Comparison of ENCODE assay signal across 23 cellular contexts in the genomic region with DNA sequence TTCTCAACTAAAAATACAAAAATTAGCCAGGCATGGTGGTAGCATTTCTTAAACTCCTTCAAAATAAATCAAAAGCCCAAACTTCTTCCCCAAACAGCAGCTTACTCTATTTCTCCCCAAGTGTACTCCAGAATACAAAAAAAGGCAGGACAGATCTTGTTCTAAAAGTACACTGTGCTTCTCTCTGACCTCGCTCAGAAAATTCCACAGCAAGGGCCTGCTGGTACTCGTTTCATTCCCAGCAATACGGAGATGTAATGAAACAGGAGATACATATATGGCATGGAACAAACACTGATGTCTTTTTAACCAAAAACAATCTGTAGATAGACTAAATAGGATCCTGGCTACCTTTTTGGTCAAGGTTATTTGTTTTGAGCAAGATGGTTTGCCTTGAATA. TPM values are rescaled to one million over a fixed set of nuclear protein-coding genes. Genes with fewer than 3 reads are reported as not detected.
DNase-seq lines count a peak whose midpoint lies in the region; ATAC-seq, FAIRE-seq and TF ChIP-seq lines count a peak whose summit lies in the region.
"Had no signal": no experiment of that assay in that cellular context is flagged by ENCODE, and none has a peak within 500 bp of the region (broad histone marks: within the 10 kb centered on the region; RNA-seq: fewer than 3 reads in every experiment).

No MANE protein-coding gene starts in this region.

- ATAC-seq in foreskin keratinocyte (no peak), pancreas (no peak)
- ATAC-seq: CD8-positive, alpha-beta T cell had no signal

- intact Hi-C loops in mammary epithelial cell (cut with micrococcal nuclease) (no loop called here), breast epithelium (cut with DNase I; ENCODE audit: low total_unique reads) (no loop called here), pancreas (cut with DNase I) (no loop called here)

- H3K36me3 ChIP-seq in mammary epithelial cell (ENCODE audit: insufficient read depth, low read length) (no peaks in the 10 kb centered on the region), breast epithelium (no peaks in the 10 kb centered on the region), pancreas (no peaks in the 10 kb centered on the region)
- H3K36me3 ChIP-seq: BLaER1 had no signal

- peak; percentile 69 for FAIRE-seq in pancreas (lab: Jason Lieb, UNC)
- FAIRE-seq: A204.1, G401.6, GM12892, GM19239, H1 had no signal

- BruUV-seq in mammary epithelial cell (replicated peaks; lab: Mats Ljungman, UMichigan): no TSS peak

- TF ChIP-seq POLR2A in breast epithelium (IDR thresholded peaks at IDR 0.05): no peak

- DNase-seq in mammary epithelial cell (peak; percentile 45), breast epithelium (ENCODE audit: low spot score in 2 of 2) (no peak), foreskin keratinocyte (peak; percentile 28 to 51), pancreas (no peak), retina (no peak), ecto neural progenitor cell (ENCODE audit: low spot score) (no peak)
- DNase-seq: Caco-2; CD4-positive, CD25-positive, alpha-beta regulatory T cell; CD8-positive, alpha-beta T cell; DMS153; DND-41; GM23248; H7; HCEC 1CT had no signal

- no peak overlapping the region for H2AFZ ChIP-seq in mammary epithelial cell (ENCODE audit: low read depth, low read length)
- H2AFZ ChIP-seq: GM23248 had no signal

- H3K27ac ChIP-seq in mammary epithelial cell (ENCODE audit: insufficient read depth, low read depth, low read length) (no peak overlapping the region), breast epithelium (no peak overlapping the region), foreskin keratinocyte (no peak overlapping the region), pancreas (no peak overlapping the region)
- H3K27ac ChIP-seq: 22Rv1, BLaER1, C4-2B, GM23248 had no signal

- dilution Hi-C loops in mammary epithelial cell (cut with HindIII; ENCODE audit: low sequenced_read_pairs): no loop called here

- H3K9ac ChIP-seq in mammary epithelial cell (ENCODE audit: insufficient read depth, low read length): no peak overlapping the region
- H3K9ac ChIP-seq: BLaER1, GM23248 had no signal

- no peaks in the 10 kb centered on the region for H3K9me3 ChIP-seq in mammary epithelial cell (replicated peaks; ENCODE audit: insufficient read depth, low read length)
- no peaks in the 10 kb centered on the region for H3K9me3 ChIP-seq in breast epithelium
- no peaks in the 10 kb centered on the region for H3K9me3 ChIP-seq in pancreas
- H3K9me3 ChIP-seq: BLaER1, Caco-2 had no signal

- no peak for TF ChIP-seq CTCF in mammary epithelial cell (conservative IDR thresholded peaks at IDR 0.05 in 1 of 2, IDR thresholded peaks at IDR 0.05 in 1 of 2; ENCODE audit: extremely low read depth in 1 of 2, insufficient read depth in 1 of 2, low read depth in 1 of 2, low read length in 2 of 2)
- no peak for TF ChIP-seq CTCF in breast epithelium (IDR thresholded peaks at IDR 0.05)
- no peak for TF ChIP-seq CTCF in foreskin keratinocyte (conservative IDR thresholded peaks at IDR 0.05)
- TF ChIP-seq CTCF in pancreas (IDR thresholded peaks at IDR 0.05): no peak

- H3K4me1 ChIP-seq in mammary epithelial cell (ENCODE audit: insufficient read depth, low read length) (no peaks in the 10 kb centered on the region), breast epithelium (no peaks in the 10 kb centered on the region), foreskin keratinocyte (peaks cover 5% of the 10 kb centered on the region), pancreas (no peaks in the 10 kb centered on the region)
- H3K4me1 ChIP-seq: Caco-2 had no signal

- no peaks in the 10 kb centered on the region for H3K79me2 ChIP-seq in mammary epithelial cell (ENCODE audit: insufficient read depth, low read length)

- H3K4me2 ChIP-seq in mammary epithelial cell (ENCODE audit: insufficient read depth, low read depth, low read length): peak overlapping the region; percentile 15
- H3K4me2 ChIP-seq: BLaER1 had no signal

- no peaks in the 10 kb centered on the region for H4K20me1 ChIP-seq in mammary epithelial cell (ENCODE audit: insufficient read depth, low read length)
- H4K20me1 ChIP-seq: BLaER1 had no signal

- CTCF ChIA-PET in mammary epithelial cell (lab: Charles Lee; ENCODE audit: low non-redundant PET): no interaction called here

- in situ Hi-C loops in mammary epithelial cell (cut with MboI; ENCODE audit: low sequenced_read_pairs in 2 of 2): no loop called here

- H3K4me3 ChIP-seq in mammary epithelial cell (replicated peaks in 1 of 3; ENCODE audit: insufficient read depth in 1 of 3, low read depth in 2 of 3, low read length in 3 of 3) (no peak overlapping the region), breast epithelium (no peak overlapping the region), pancreas (no peak overlapping the region)
- H3K4me3 ChIP-seq: BLaER1, GM23248 had no signal

- H3K27me3 ChIP-seq in mammary epithelial cell (ENCODE audit: insufficient read depth, low read length): no peaks in the 10 kb centered on the region
- peaks cover 0 to 36% of the 10 kb centered on the region in 2 donors for H3K27me3 ChIP-seq in breast epithelium
- H3K27me3 ChIP-seq in foreskin keratinocyte: no peaks in the 10 kb centered on the region
- peaks cover 0 to 4% (median 0%) of the 10 kb centered on the region in 4 donors for H3K27me3 ChIP-seq in pancreas
- H3K27me3 ChIP-seq: BLaER1 had no signal

- WGBS in mammary epithelial cell (ENCODE audit: low coverage, missing lambda C conversion rate): 0% methylated on average over 3 of the region's 3 CpGs
- WGBS in pancreas, 2 donors: 83 to 89% methylated on average over 3 of the region's 3 CpGs

RNA-seq across cellular contexts. Expression of a gene that starts 25.2 kb away (rescaled TPM):
- total RNA-seq in mammary epithelial cell: 1 to 10 TPM; 1.0 to 5.0 TPM
- 3.2 TPM for polyA plus RNA-seq in mammary epithelial cell
- 5.1 TPM for polyA minus RNA-seq in mammary epithelial cell
- 1 to 10 TPM in 2 of 3 donors, under 1 TPM in 1; 0.48 to 2.2 (median 1.3) TPM for total RNA-seq in breast epithelium
- 3.5 and 4.2 TPM in 2 replicates for total RNA-seq in foreskin keratinocyte
- polyA plus RNA-seq in foreskin keratinocyte: 1.9 and 2.1 TPM in 2 replicates
- under 1 TPM; 0.09 to 0.84 (median 0.51) TPM for total RNA-seq in pancreas
- 1 to 10 TPM in 1 of 2 donors, under 1 TPM in 1; 0.99 to 3.6 TPM for polyA plus RNA-seq in pancreas
- total RNA-seq: B cell had no signal

RNA-seq across cellular contexts. Expression of a gene that starts 50.1 kb away (rescaled TPM):
- total RNA-seq in mammary epithelial cell (100 to 1,000 TPM in 1 of 2 donors, 10 to 100 TPM in 1; 65.5 to 201 TPM), breast epithelium (10 to 100 TPM; 34.1 to 66.6 (median 52.4) TPM), foreskin keratinocyte (84.6 and 86.0 TPM in 2 replicates), pancreas (10 to 100 TPM; 23.7 to 76.7 (median 62.2) TPM)
- polyA plus RNA-seq in mammary epithelial cell (82.4 TPM), foreskin keratinocyte (52.0 and 58.4 TPM in 2 replicates), pancreas (10 to 100 TPM; 12.4 to 27.3 TPM)
- polyA minus RNA-seq in mammary epithelial cell: 42.8 TPM

Comparison
In these comparisons a context has a peak if more than half of its experiments do, and no peak if none do; other contexts are left out.
1. DNase-seq: peak in mammary epithelial cell (single experiment) and foreskin keratinocyte (2 of 2); none in breast epithelium (0 of 2), pancreas (0 of 6), retina (single experiment) and ecto neural progenitor cell (single experiment).